In the genomic region with DNA sequence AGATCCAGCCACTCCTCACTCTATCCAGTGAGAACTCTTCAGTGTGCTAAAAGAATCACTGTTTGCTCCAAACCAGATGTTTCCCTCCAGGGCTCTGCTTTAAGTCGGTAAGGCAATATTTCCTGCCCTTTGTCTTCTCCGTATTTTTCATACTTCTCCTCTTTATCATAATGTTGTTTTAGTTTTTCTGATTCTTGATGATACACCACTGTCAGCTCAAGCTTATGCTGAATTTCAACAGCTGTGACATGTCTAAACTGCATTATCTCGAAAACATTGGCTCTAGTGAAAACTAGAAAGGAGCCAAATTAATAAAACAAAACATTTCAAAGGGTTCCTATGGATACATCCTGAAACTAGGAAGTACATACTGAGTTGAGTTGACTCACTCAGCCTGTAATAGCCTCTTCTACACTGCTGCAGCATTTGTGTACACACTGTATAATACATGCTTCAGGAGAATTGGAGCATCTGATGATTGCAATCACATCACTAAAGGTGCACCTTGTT, we compare ENCODE assay signal across 9 cellular contexts. TPM values are rescaled to one million over a fixed set of nuclear protein-coding genes. Genes with fewer than 3 reads are reported as not detected.
DNase-seq lines count a peak whose midpoint lies in the region; ATAC-seq and TF ChIP-seq lines count a peak whose summit lies in the region.
"Had no signal": no experiment of that assay in that cellular context is flagged by ENCODE, and none has a peak within 500 bp of the region (broad histone marks: within the 10 kb centered on the region; RNA-seq: fewer than 3 reads in every experiment).

No MANE protein-coding gene starts in this region.

- peak; percentile 69 for DNase-seq in AG20443 (ENCODE audit: low spot score)
- peak; percentile 58 for DNase-seq in M059J (ENCODE audit: low read depth)
- peak; percentile 84 for DNase-seq in adipocyte (ENCODE audit: low read depth)
- peak; percentile 59 for DNase-seq in left kidney (ENCODE audit: low read depth, low spot score)
- no peak for DNase-seq in omental fat pad (ENCODE audit: low spot score)
- DNase-seq in NK-92 (lab: John Stamatoyannopoulos, UW; ENCODE audit: unreplicated experiment): no peak

- no peaks in the 10 kb centered on the region for H3K27me3 ChIP-seq in adipocyte (replicated peaks; ENCODE audit: control insufficient read depth, insufficient read depth, low read length)
- H3K27me3 ChIP-seq: ascending aorta had no signal

- H3K4me3 ChIP-seq in adipocyte (ENCODE audit: low read length): no peak overlapping the region
- H3K4me3 ChIP-seq: ascending aorta had no signal

- no peak for TF ChIP-seq CTCF in omental fat pad (IDR thresholded peaks at IDR 0.05)

- H3K36me3 ChIP-seq in adipocyte (ENCODE audit: control insufficient read depth, insufficient read depth, low read length, severe bottlenecking): no peaks in the 10 kb centered on the region
- H3K36me3 ChIP-seq: ascending aorta had no signal

- peaks cover 2% of the 10 kb centered on the region for H3K9me3 ChIP-seq in adipocyte (ENCODE audit: control insufficient read depth, low read length)
- H3K9me3 ChIP-seq: ascending aorta had no signal

- H3K9ac ChIP-seq in adipocyte (ENCODE audit: low read length): no peak overlapping the region

- H3K4me1 ChIP-seq in adipocyte (ENCODE audit: control insufficient read depth, insufficient read depth, low read length): peaks cover 12% of the 10 kb centered on the region
- H3K4me1 ChIP-seq: ascending aorta had no signal

- ATAC-seq in HG03457 (IDR thresholded peaks at IDR 0.05; ENCODE audit: unreplicated experiment) (no peak), omental fat pad (ENCODE audit: low FRiP score) (no peak), GM21576 (IDR thresholded peaks at IDR 0.05; ENCODE audit: unreplicated experiment) (no peak)

RNA-seq across cellular contexts. Expression of a gene that starts 39.8 kb away (rescaled TPM):
- 10.7 and 13.9 TPM in 2 replicates for total RNA-seq in M059J (2014; rRNA removed; shearing (Covaris generic))
- total RNA-seq in omental fat pad: 10 to 100 TPM in 2 of 4 donors, 1 to 10 TPM in 2; 5.3 to 33.4 (median 12.9) TPM

RNA-seq across cellular contexts. Expression of a gene that starts 45.5 kb away (rescaled TPM):
- 13.1 and 15.2 TPM in 2 replicates for total RNA-seq in M059J (2014; rRNA removed; shearing (Covaris generic))
- total RNA-seq in omental fat pad: 10 to 100 TPM; 10.7 to 21.3 (median 13.7) TPM

Comparison
In these comparisons a context has a peak if more than half of its experiments do, and no peak if none do; other contexts are left out.
1. DNase-seq: peak in AG20443 (single experiment), M059J (single experiment), adipocyte (single experiment) and left kidney (single experiment); none in omental fat pad (single experiment) and NK-92 (single experiment).